Comparison of ENCODE assay signal across 10 cellular contexts in genomic region chr1:226475112-226475511, GRCh38.
"Had no signal": no experiment of that assay in that cellular context is flagged by ENCODE, and none has a peak within 500 bp of the region (broad histone marks: within the 10 kb centered on the region; RNA-seq: fewer than 3 reads in every experiment).

No MANE protein-coding gene starts in this region.

- ATAC-seq: psoas muscle; right lobe of liver; stimulated activated memory B cell treated with anti-CD40 and anti-IgM and Interleukin-4, amounts not matched to agents 10 μg/mL and 1 μg/mL and 100 μg/mL, for 72 hours had no signal

- DNase-seq: activated CD4-positive, alpha-beta T cell treated with anti-CD3 and anti-CD28 coated beads, Interleukin-2, amount 50 U/mL, for 1 hour; activated CD4-positive, CD25-positive, alpha-beta regulatory T cell; activated T-cell treated with anti-CD3 and anti-CD28 coated beads, Interleukin-2, amount 50 U/mL, for 48 hours; aorta; hippocampal formation; nephron progenitor cell; psoas muscle; right lobe of liver; transverse colon had no signal
